Comparison of ENCODE assay signal across 15 cellular contexts in the genomic region with DNA sequence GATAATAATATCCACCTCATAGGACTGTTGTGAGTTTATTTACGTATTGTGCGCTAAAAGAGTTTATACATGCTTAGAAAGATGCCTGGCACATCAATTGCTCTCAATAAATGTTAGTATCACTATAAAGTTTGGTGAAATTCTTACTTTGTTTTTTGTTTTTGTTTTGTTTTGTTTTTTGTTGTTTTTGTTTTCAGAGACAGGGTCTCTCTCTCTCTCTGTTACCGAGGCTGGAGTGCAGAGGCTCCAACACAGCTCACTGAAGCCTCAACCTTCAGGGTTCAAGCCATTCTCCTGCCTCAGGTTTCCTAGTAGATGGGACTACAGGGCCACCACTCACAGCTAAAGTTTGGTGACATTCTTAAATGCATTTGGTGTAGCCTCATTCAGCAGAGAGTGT. TPM values are rescaled to one million over a fixed set of nuclear protein-coding genes. Genes with fewer than 3 reads are reported as not detected.
DNase-seq lines count a peak whose midpoint lies in the region; ATAC-seq, FAIRE-seq and TF ChIP-seq lines count a peak whose summit lies in the region.
"Had no signal": no experiment of that assay in that cellular context is flagged by ENCODE, and none has a peak within 500 bp of the region (broad histone marks: within the 10 kb centered on the region; RNA-seq: fewer than 3 reads in every experiment).

No MANE protein-coding gene starts in this region.

- peak overlapping the region; percentile 88 for H3K4me2 ChIP-seq in HepG2 (ENCODE audit: low read depth, low read length)
- peak overlapping the region; percentile 63 for H3K4me2 ChIP-seq in Loucy (ENCODE audit: low read depth, low read length, poor library complexity, severe bottlenecking)
- H3K4me2 ChIP-seq in GM12878 (ENCODE audit: control insufficient read depth, insufficient read depth): peak overlapping the region; percentile 71

- H3K27ac ChIP-seq in HepG2 (ENCODE audit: extremely low read length, insufficient read depth, low read length) (no peak overlapping the region), right lobe of liver (no peak overlapping the region), GM12878 (ENCODE audit: control insufficient read depth, insufficient read depth) (no peak overlapping the region), foreskin keratinocyte (no peak overlapping the region), caudate nucleus (ENCODE audit: low read depth, low read length) (no peak overlapping the region)
- H3K27ac ChIP-seq: left lung had no signal

- RAD21 ChIA-PET in GM12878 (lab: Charles Lee; ENCODE audit: unreplicated experiment): interaction anchor here (0.6 to 2.0 kb wide), 8 partner anchors 9 to 263 kb away, joined by 3 to 5 read pairs (median 3); no protein-coding TSS in a partner anchor

- H3K9me2 ChIP-seq in Loucy (replicated peaks; ENCODE audit: low read depth, low read length): no peaks in the 10 kb centered on the region

- H3K27me3 ChIP-seq in HepG2 (ENCODE audit: control insufficient read depth in 1 of 2, insufficient read depth in 2 of 2, low read length in 2 of 2) (no peaks in the 10 kb centered on the region; a peak in 2 of 5 replicates), right lobe of liver (peaks cover 0 to 46% of the 10 kb centered on the region in 2 donors), Loucy (ENCODE audit: insufficient read depth, low read length, poor library complexity, severe bottlenecking) (no peaks in the 10 kb centered on the region), GM12878 (replicated peaks in 1 of 2; ENCODE audit: control insufficient read depth in 2 of 2, insufficient read depth in 2 of 2, low read length in 1 of 2) (no peaks in the 10 kb centered on the region), foreskin keratinocyte (no peaks in the 10 kb centered on the region)

- SMC1A ChIA-PET in GM12878 (lab: Charles Lee; ENCODE audit: uncharacterized antibody, unreplicated experiment): interaction anchor here (0.8 to 5.0 kb wide), 6 partner anchors 9 to 236 kb away, joined by 4 to 37 read pairs (median 4); a partner anchor contains a TSS

- H3K79me2 ChIP-seq in HepG2 (ENCODE audit: insufficient read depth, low read length): no peaks in the 10 kb centered on the region
- no peaks in the 10 kb centered on the region for H3K79me2 ChIP-seq in Loucy (ENCODE audit: insufficient read depth, low read length)
- no peaks in the 10 kb centered on the region for H3K79me2 ChIP-seq in GM12878 (ENCODE audit: control insufficient read depth, insufficient read depth, low read length)

- CTCF ChIA-PET in HepG2 (lab: Yijun Ruan, JAX; ENCODE audit: low intra/inter-chr PET ratio, low total read pairs) (no interaction called here), GM12878 (lab: Yijun Ruan, JAX) (interaction anchor here (1.1 to 2.2 kb wide), 7 partner anchors 8 to 262 kb away, joined by 3 to 11 read pairs (median 4); no protein-coding TSS in a partner anchor)

- intact Hi-C loops in HepG2 (cut with micrococcal nuclease; ENCODE audit: unreplicated experiment): loop anchor here (5.0 kb wide), 1 partner anchor 156 kb away; no protein-coding TSS in a partner anchor
- intact Hi-C loops in right lobe of liver (cut with DNase I): no loop called here
- intact Hi-C loops in GM12878 (cut with micrococcal nuclease; ENCODE audit: unreplicated experiment): no loop called here

- H3K36me3 Mint-ChIP-seq in stimulated activated effector memory CD8-positive, alpha-beta T cell treated with anti-CD3 and anti-CD28 coated beads, Interleukin-12 subunit alpha, Interleukin-12 subunit beta, amount 100 ng/mL, for 72 hours: peaks cover 34% of the 10 kb centered on the region
- H3K36me3 Mint-ChIP-seq: stimulated activated memory B cell treated with anti-CD40 and anti-IgM and Interleukin-4, amounts not matched to agents 10 μg/mL and 1 μg/mL and 100 μg/mL, for 72 hours had no signal

- TF ChIP-seq RAD21 in HepG2 (CRISPR knock-in tag; IDR thresholded peaks at IDR 0.05): no peak
- no peak for TF ChIP-seq RAD21 in GM12878 (IDR thresholded peaks at IDR 0.05; ENCODE audit: insufficient read depth, low read depth, low read length)

- H3K4me1 Mint-ChIP-seq in stimulated activated effector memory CD8-positive, alpha-beta T cell treated with anti-CD3 and anti-CD28 coated beads, Interleukin-12 subunit alpha, Interleukin-12 subunit beta, amount 100 ng/mL, for 72 hours: peaks cover 50% of the 10 kb centered on the region

- FAIRE-seq in HepG2 (lab: Jason Lieb, UNC) (no peak), GM12878 (lab: Jason Lieb, UNC) (no peak)
- FAIRE-seq: G401.6 had no signal

- H4K20me1 ChIP-seq in HepG2 (ENCODE audit: insufficient read depth, low read length) (no peaks in the 10 kb centered on the region), Loucy (ENCODE audit: insufficient read depth, low read length, poor library complexity, severe bottlenecking) (no peaks in the 10 kb centered on the region), GM12878 (ENCODE audit: control insufficient read depth, insufficient read depth) (no peaks in the 10 kb centered on the region)

- TF ChIP-seq EP300 in HepG2 (IDR thresholded peaks at IDR 0.05; ENCODE audit: low read depth in 2 of 2, low read length in 2 of 2) (no peak), HepG2 (CRISPR knock-in tag; IDR thresholded peaks at IDR 0.05; ENCODE audit: borderline replicate concordance) (no peak), GM12878 (IDR thresholded peaks at IDR 0.05; ENCODE audit: borderline replicate concordance in 1 of 2, control insufficient read depth in 1 of 2, low read depth in 2 of 2, low read length in 2 of 2) (no peak)

- H3K27ac Mint-ChIP-seq in stimulated activated effector memory CD8-positive, alpha-beta T cell treated with anti-CD3 and anti-CD28 coated beads, Interleukin-12 subunit alpha, Interleukin-12 subunit beta, amount 100 ng/mL, for 72 hours: no peak overlapping the region
- H3K27ac Mint-ChIP-seq: stimulated activated memory B cell treated with anti-CD40 and anti-IgM and Interleukin-4, amounts not matched to agents 10 μg/mL and 1 μg/mL and 100 μg/mL, for 72 hours had no signal

- POLR2A ChIA-PET in HepG2 (lab: Yijun Ruan, JAX) (no interaction called here), GM12878 (lab: Charles Lee) (no interaction called here)

- BruUV-seq in HepG2 (replicated peaks; lab: Mats Ljungman, UMichigan) (no TSS peak), GM12878 (replicated peaks; lab: Mats Ljungman, UMichigan) (no TSS peak)

- H3K4me1 ChIP-seq in HepG2 (ENCODE audit: insufficient read depth, low read length) (peaks cover 45% of the 10 kb centered on the region), right lobe of liver (peaks cover 0 to 13% (median 0%) of the 10 kb centered on the region in 4 donors), Loucy (ENCODE audit: insufficient read depth, low read length, poor library complexity, severe bottlenecking) (peaks cover 17% of the 10 kb centered on the region), GM12878 (ENCODE audit: control insufficient read depth, insufficient read depth, low read length) (peaks cover 8% of the 10 kb centered on the region; the same call in 1 of the 2 replicates), foreskin keratinocyte (peaks cover 12% of the 10 kb centered on the region)

- DNase-seq in HepG2 (ENCODE audit: low spot score) (no peak), right lobe of liver (no peak), GM12878 (ENCODE audit: low read depth, low spot score) (no peak), NCI-H2107 treated with DMSO at 0.1 percent for 48 hours (lab: John Stamatoyannopoulos, UW; ENCODE audit: unreplicated experiment) (no peak), foreskin keratinocyte (no peak), caudate nucleus (lab: John Stamatoyannopoulos, UW) (no peak)
- DNase-seq in stimulated activated effector memory CD8-positive, alpha-beta T cell treated with anti-CD3 and anti-CD28 coated beads, Interleukin-12 subunit alpha, Interleukin-12 subunit beta, amount 100 ng/mL, for 72 hours (ENCODE audit: low spot score in 2 of 2): no peak
- DNase-seq: HCEC 1CT; left lung; NCI-H1092 treated with DMSO at 0.1 percent for 48 hours; NCI-H345; stimulated activated CD4-positive, alpha-beta T cell treated with anti-CD3 and anti-CD28 coated beads, Interleukin-4, amount 100 ng/mL, for 24 hours had no signal

- H3K9ac ChIP-seq in HepG2 (ENCODE audit: insufficient read depth, low read depth, low read length) (no peak overlapping the region), Loucy (ENCODE audit: low read depth, low read length, poor library complexity, severe bottlenecking) (no peak overlapping the region), GM12878 (ENCODE audit: control insufficient read depth, insufficient read depth, low read length) (no peak overlapping the region)

- peak overlapping the region; percentile 75 for H3K4me3 Mint-ChIP-seq in stimulated activated effector memory CD8-positive, alpha-beta T cell treated with anti-CD3 and anti-CD28 coated beads, Interleukin-12 subunit alpha, Interleukin-12 subunit beta, amount 100 ng/mL, for 72 hours
- H3K4me3 Mint-ChIP-seq: stimulated activated memory B cell treated with anti-CD40 and anti-IgM and Interleukin-4, amounts not matched to agents 10 μg/mL and 1 μg/mL and 100 μg/mL, for 72 hours had no signal

- 55% methylated on average over 3 of the region's 3 CpGs for WGBS in HepG2 (ENCODE audit: low lambda C conversion rate)
- WGBS in right lobe of liver (ENCODE audit: insufficient coverage, low coverage, low lambda C conversion rate, missing lambda C conversion rate): 55% methylated on average over 3 of the region's 3 CpGs
- 65% methylated on average over 3 of the region's 3 CpGs for WGBS in GM12878 (ENCODE audit: insufficient coverage, insufficient replicate concordance, low lambda C conversion rate, missing lambda C conversion rate)

- TF ChIP-seq POLR2A in HepG2 (IDR thresholded peaks at IDR 0.05; ENCODE audit: insufficient read depth in 1 of 2, low read depth in 2 of 2, low read length in 2 of 2): no peak
- no peak for TF ChIP-seq POLR2A in right lobe of liver (IDR thresholded peaks at IDR 0.05)
- no peak for TF ChIP-seq POLR2A in GM12878 (IDR thresholded peaks at IDR 0.05; ENCODE audit: low read depth, low read length)

- H3K4me3 ChIP-seq in HepG2 (replicated peaks in 1 of 3; ENCODE audit: insufficient read depth in 1 of 3, low read depth in 2 of 3, low read length in 3 of 3): peak overlapping the region; percentile 55 to 84 (median 63); a peak in 4 of 6 replicates
- no peak overlapping the region for H3K4me3 ChIP-seq in right lobe of liver
- H3K4me3 ChIP-seq in Loucy (ENCODE audit: low read length, poor library complexity, severe bottlenecking): peak overlapping the region; percentile 83
- H3K4me3 ChIP-seq in GM12878: 0 out of 2 replicates have a peak overlapping the region, but pooled peaks have one; percentile 83
- H3K4me3 ChIP-seq: left lung had no signal

- no peaks in the 10 kb centered on the region for H3K9me3 ChIP-seq in HepG2 (ENCODE audit: low read length)
- H3K9me3 ChIP-seq in right lobe of liver: no peaks in the 10 kb centered on the region
- no peaks in the 10 kb centered on the region for H3K9me3 ChIP-seq in Loucy (ENCODE audit: insufficient read depth, low read depth, low read length)
- H3K9me3 ChIP-seq in GM12878 (replicated peaks; ENCODE audit: control insufficient read depth, insufficient read depth, low read length): no peaks in the 10 kb centered on the region
- H3K9me3 ChIP-seq: left lung had no signal

- H2AFZ ChIP-seq in HepG2 (ENCODE audit: low read length) (no peak overlapping the region), Loucy (ENCODE audit: low read length) (no peak overlapping the region; the same call in 1 of the 2 replicates), GM12878 (ENCODE audit: control insufficient read depth, low read depth, low read length) (peak overlapping the region; percentile 74)

- H3F3A ChIP-seq in Loucy (ENCODE audit: low read depth): 0 out of 2 replicates have a peak, but pooled peaks cover 6% of the 10 kb centered on the region

- in situ Hi-C loops in HepG2 (cut with HindIII; ENCODE audit: extremely low pct_ligation_motif_present, low pct_unique_long_range_greater_than_20kb) (loop anchor here (5.0 kb wide), 1 partner anchor 219 kb away; no protein-coding TSS in a partner anchor), GM12878 (cut with MboI) (loop anchor here (5.0 kb wide), 1 partner anchor 219 kb away; no protein-coding TSS in a partner anchor)

- ATAC-seq in HepG2 (no peak), right lobe of liver (no peak), GM12878 (no peak), foreskin keratinocyte (no peak)
- no peak for ATAC-seq in stimulated activated effector memory CD8-positive, alpha-beta T cell treated with anti-CD3 and anti-CD28 coated beads, Interleukin-12 subunit alpha, Interleukin-12 subunit beta, amount 100 ng/mL, for 72 hours
- ATAC-seq: left lung; stimulated activated memory B cell treated with anti-CD40 and anti-IgM and Interleukin-4, amounts not matched to agents 10 μg/mL and 1 μg/mL and 100 μg/mL, for 72 hours had no signal

- no peaks in the 10 kb centered on the region for H3K9me3 Mint-ChIP-seq in stimulated activated effector memory CD8-positive, alpha-beta T cell treated with anti-CD3 and anti-CD28 coated beads, Interleukin-12 subunit alpha, Interleukin-12 subunit beta, amount 100 ng/mL, for 72 hours

- TF ChIP-seq CTCF in HepG2 (CRISPR knock-in tag; IDR thresholded peaks at IDR 0.05): no peak
- TF ChIP-seq CTCF in right lobe of liver (IDR thresholded peaks at IDR 0.05): no peak
- TF ChIP-seq CTCF in Loucy (conservative IDR thresholded peaks at IDR 0.05; ENCODE audit: low read length): no peak
- TF ChIP-seq CTCF in GM12878 (IDR thresholded peaks at IDR 0.05 in 2 of 3, conservative IDR thresholded peaks at IDR 0.05 in 1 of 3; ENCODE audit: control insufficient read depth in 2 of 3, extremely low read depth in 1 of 3, insufficient read depth in 1 of 3, low read depth in 3 of 3, low read length in 3 of 3): no peak
- no peak for TF ChIP-seq CTCF in foreskin keratinocyte (conservative IDR thresholded peaks at IDR 0.05)

- H3K36me3 ChIP-seq in HepG2 (replicated peaks in 1 of 2; ENCODE audit: control insufficient read depth in 1 of 2, insufficient read depth in 2 of 2, low read length in 2 of 2): no peaks in the 10 kb centered on the region
- no peaks in the 10 kb centered on the region for H3K36me3 ChIP-seq in right lobe of liver
- H3K36me3 ChIP-seq in Loucy (ENCODE audit: insufficient read depth, low read length): no peaks in the 10 kb centered on the region
- H3K36me3 ChIP-seq in GM12878 (ENCODE audit: control insufficient read depth in 2 of 2, insufficient read depth in 2 of 2, low read length in 1 of 2): no peaks in the 10 kb centered on the region
- H3K36me3 ChIP-seq: left lung had no signal

RNA-seq across cellular contexts. Expression of a gene that starts 32.2 kb away (rescaled TPM):
- 18.9 and 21.3 TPM in 2 replicates for total RNA-seq in HepG2 (2016; rRNA removed; fragmentation: Illumina TruSeq; extraction: Trizol)
- total RNA-seq in HepG2 (2016; cell fraction: cytosol; rRNA removed; fragmentation: Illumina TruSeq; extraction: Trizol; ENCODE audit: low read depth): 3.4 and 4.3 TPM in 2 replicates
- total RNA-seq in HepG2 (2016; cell fraction: insoluble cytoplasmic fraction; rRNA removed; fragmentation: Illumina TruSeq; extraction: Trizol): 17.8 and 20.4 TPM in 2 replicates
- total RNA-seq in HepG2 (2016; cell fraction: membrane; rRNA removed; fragmentation: Illumina TruSeq; extraction: Trizol): 13.3 and 13.9 TPM in 2 replicates
- total RNA-seq in HepG2 (2016; cell fraction: nucleus; rRNA removed; fragmentation: Illumina TruSeq; extraction: Trizol): 16.6 and 20.6 TPM in 2 replicates
- polyA plus RNA-seq in HepG2 (2011; rRNA removed): 36.2 and 36.3 TPM in 2 replicates
- 28.2 and 31.2 TPM in 2 replicates for polyA plus RNA-seq in HepG2 (2011; cell fraction: cytosol; rRNA removed)
- 36.5 and 54.5 TPM in 2 replicates for polyA plus RNA-seq in HepG2 (2011; cell fraction: nucleus; rRNA removed)
- polyA plus RNA-seq in HepG2 (2012): 22.7 and 24.1 TPM in 2 replicates
- polyA plus RNA-seq in HepG2 (2016; cell fraction: cytosol; fragmentation: Illumina TruSeq; extraction: Trizol; ENCODE audit: low read depth): 3.2 and 3.3 TPM in 2 replicates
- 14.2 and 14.4 TPM in 2 replicates for polyA plus RNA-seq in HepG2 (2016; cell fraction: insoluble cytoplasmic fraction; fragmentation: Illumina TruSeq; extraction: Trizol; ENCODE audit: low read depth)
- polyA plus RNA-seq in HepG2 (2016; cell fraction: membrane; fragmentation: Illumina TruSeq; extraction: Trizol; ENCODE audit: low read depth): 8.3 and 9.3 TPM in 2 replicates
- polyA plus RNA-seq in HepG2 (2016; cell fraction: nucleus; fragmentation: Illumina TruSeq; extraction: Trizol; ENCODE audit: insufficient read depth, low read depth): 33.8 and 37.9 TPM in 2 replicates
- 35.9 and 51.8 TPM in 2 replicates for polyA minus RNA-seq in HepG2 (2011; rRNA and poly(A)+ RNA removed; ENCODE audit: low replicate concordance)
- 12.0 and 17.2 TPM in 2 replicates for polyA minus RNA-seq in HepG2 (2011; cell fraction: cytosol; rRNA and poly(A)+ RNA removed)
- polyA minus RNA-seq in HepG2 (2011; cell fraction: nucleus; rRNA and poly(A)+ RNA removed): 21.9 and 35.8 TPM in 2 replicates
- total RNA-seq in right lobe of liver: 10 to 100 TPM in 5 of 6 experiments, 1 to 10 TPM in 1; 7.7 to 21.6 (median 15.4) TPM
- 134 and 147 TPM in 2 replicates for total RNA-seq in GM12878 (2013; cell fraction: nucleolus; rRNA removed)
- total RNA-seq in GM12878 (2014; rRNA removed): 17.2 and 17.3 TPM in 2 replicates
- total RNA-seq in GM12878 (2014; rRNA removed; fragmentation: Illumina TruSeq; extraction: Trizol): 19.5 and 20.9 TPM in 2 replicates
- total RNA-seq in GM12878 (2021): 26.1 and 27.8 TPM in 2 replicates
- polyA plus RNA-seq in GM12878 (2011; ENCODE audit: low read depth): 22.1 TPM
- 74.7 and 80.5 TPM in 2 replicates for polyA plus RNA-seq in GM12878 (2011; rRNA removed)
- polyA plus RNA-seq in GM12878 (2011; cell fraction: cytosol; rRNA removed): 40.4 and 44.5 TPM in 2 replicates
- 82.7 and 117 TPM in 2 replicates for polyA plus RNA-seq in GM12878 (2011; cell fraction: nucleus; rRNA removed)
- polyA plus RNA-seq in GM12878 (2012): 26.4 and 31.9 TPM in 2 replicates
- 25.1 and 25.2 TPM in 2 replicates for polyA plus RNA-seq in GM12878 (2014; fragmentation: Illumina TruSeq; extraction: Trizol)
- 10 to 100 TPM; 15.9 to 22.2 TPM for polyA plus RNA-seq in GM12878 (2014; fragmentation: Nextera tagmentation; extraction: Ambion mirVana)
- polyA plus RNA-seq in GM12878 (2014; rRNA removed): 19.5 and 19.6 TPM in 2 replicates
- polyA plus RNA-seq in GM12878 (2016; fragmentation: Nextera tagmentation; extraction: Ambion mirVana): 10 to 100 TPM; 13.6 to 14.7 TPM
- 59.7 and 127 TPM in 2 replicates for polyA minus RNA-seq in GM12878 (2011; rRNA and poly(A)+ RNA removed)
- 9.1 and 15.6 TPM in 2 replicates for polyA minus RNA-seq in GM12878 (2011; cell fraction: cytosol; rRNA and poly(A)+ RNA removed)
- polyA minus RNA-seq in GM12878 (2011; cell fraction: nucleus; rRNA and poly(A)+ RNA removed): 41.1 and 44.0 TPM in 2 replicates
- total RNA-seq in foreskin keratinocyte: 12.4 and 13.4 TPM in 2 replicates
- 9.2 and 9.4 TPM in 2 replicates for polyA plus RNA-seq in foreskin keratinocyte

RNA-seq across cellular contexts. Expression of a gene that starts 50.1 kb away (rescaled TPM):
- total RNA-seq in HepG2 (2016; rRNA removed; fragmentation: Illumina TruSeq; extraction: Trizol) (6.0 and 12.2 TPM in 2 replicates), right lobe of liver (1 to 10 TPM; 1.9 to 5.3 (median 3.7) TPM), GM12878 (2014; rRNA removed) (24.7 and 28.3 TPM in 2 replicates), GM12878 (2014; rRNA removed; fragmentation: Illumina TruSeq; extraction: Trizol) (26.3 and 27.5 TPM in 2 replicates), GM12878 (2021) (28.5 and 32.7 TPM in 2 replicates), foreskin keratinocyte (6.6 and 9.9 TPM in 2 replicates)
- 2.6 and 2.7 TPM in 2 replicates for total RNA-seq in HepG2 (2016; cell fraction: cytosol; rRNA removed; fragmentation: Illumina TruSeq; extraction: Trizol; ENCODE audit: low read depth)
- 5.9 and 11.3 TPM in 2 replicates for total RNA-seq in HepG2 (2016; cell fraction: insoluble cytoplasmic fraction; rRNA removed; fragmentation: Illumina TruSeq; extraction: Trizol)
- total RNA-seq in HepG2 (2016; cell fraction: membrane; rRNA removed; fragmentation: Illumina TruSeq; extraction: Trizol): 3.3 and 3.6 TPM in 2 replicates
- 18.5 and 19.7 TPM in 2 replicates for total RNA-seq in HepG2 (2016; cell fraction: nucleus; rRNA removed; fragmentation: Illumina TruSeq; extraction: Trizol)
- polyA plus RNA-seq in HepG2 (2011; rRNA removed) (10.8 and 15.4 TPM in 2 replicates), GM12878 (2011; rRNA removed) (70.8 and 76.4 TPM in 2 replicates), GM12878 (2014; fragmentation: Illumina TruSeq; extraction: Trizol) (29.8 and 31.7 TPM in 2 replicates), GM12878 (2014; fragmentation: Nextera tagmentation; extraction: Ambion mirVana) (10 to 100 TPM; 14.7 to 30.9 TPM), GM12878 (2014; rRNA removed) (25.9 and 29.4 TPM in 2 replicates), GM12878 (2016; fragmentation: Nextera tagmentation; extraction: Ambion mirVana) (10 to 100 TPM; 16.3 to 16.7 TPM), foreskin keratinocyte (3.7 and 5.1 TPM in 2 replicates)
- polyA plus RNA-seq in HepG2 (2011; cell fraction: cytosol; rRNA removed): 8.1 and 9.6 TPM in 2 replicates
- polyA plus RNA-seq in HepG2 (2011; cell fraction: nucleus; rRNA removed): 24.5 and 30.2 TPM in 2 replicates
- polyA plus RNA-seq in HepG2 (2012): 8.5 and 8.6 TPM in 2 replicates
- polyA plus RNA-seq in HepG2 (2016; cell fraction: cytosol; fragmentation: Illumina TruSeq; extraction: Trizol; ENCODE audit: low read depth): 0.77 and 0.96 TPM in 2 replicates
- polyA plus RNA-seq in HepG2 (2016; cell fraction: insoluble cytoplasmic fraction; fragmentation: Illumina TruSeq; extraction: Trizol; ENCODE audit: low read depth): 4.7 and 5.5 TPM in 2 replicates
- 1.7 and 2.0 TPM in 2 replicates for polyA plus RNA-seq in HepG2 (2016; cell fraction: membrane; fragmentation: Illumina TruSeq; extraction: Trizol; ENCODE audit: low read depth)
- polyA plus RNA-seq in HepG2 (2016; cell fraction: nucleus; fragmentation: Illumina TruSeq; extraction: Trizol; ENCODE audit: insufficient read depth, low read depth): 17.6 and 22.8 TPM in 2 replicates
- polyA minus RNA-seq in HepG2 (2011; rRNA and poly(A)+ RNA removed; ENCODE audit: low replicate concordance): 2.5 and 22.6 TPM in 2 replicates
- polyA minus RNA-seq in HepG2 (2011; cell fraction: cytosol; rRNA and poly(A)+ RNA removed): 6.1 and 6.4 TPM in 2 replicates
- 29.2 and 34.7 TPM in 2 replicates for polyA minus RNA-seq in HepG2 (2011; cell fraction: nucleus; rRNA and poly(A)+ RNA removed)
- 227 and 232 TPM in 2 replicates for total RNA-seq in GM12878 (2013; cell fraction: nucleolus; rRNA removed)
- 17.7 TPM for polyA plus RNA-seq in GM12878 (2011; ENCODE audit: low read depth)
- 54.8 and 60.3 TPM in 2 replicates for polyA plus RNA-seq in GM12878 (2011; cell fraction: cytosol; rRNA removed)
- polyA plus RNA-seq in GM12878 (2011; cell fraction: nucleus; rRNA removed): 226 and 267 TPM in 2 replicates
- 20.4 and 30.9 TPM in 2 replicates for polyA plus RNA-seq in GM12878 (2012)
- polyA minus RNA-seq in GM12878 (2011; rRNA and poly(A)+ RNA removed): 117 TPM in 2 replicates
- polyA minus RNA-seq in GM12878 (2011; cell fraction: cytosol; rRNA and poly(A)+ RNA removed): 14.4 and 20.5 TPM in 2 replicates
- 83.3 and 115 TPM in 2 replicates for polyA minus RNA-seq in GM12878 (2011; cell fraction: nucleus; rRNA and poly(A)+ RNA removed)

Comparison
In these comparisons a context has a peak if more than half of its experiments do, and no peak if none do; other contexts are left out.
1. H3K4me3 ChIP-seq: peak in HepG2 (3 of 3), Loucy (single experiment) and GM12878 (single experiment); none in right lobe of liver (0 of 3).
2. Peak in every context shown above with its lines, with median percentiles within 50 percentile points of each other: H3K4me2 ChIP-seq.